In the genomic region with DNA sequence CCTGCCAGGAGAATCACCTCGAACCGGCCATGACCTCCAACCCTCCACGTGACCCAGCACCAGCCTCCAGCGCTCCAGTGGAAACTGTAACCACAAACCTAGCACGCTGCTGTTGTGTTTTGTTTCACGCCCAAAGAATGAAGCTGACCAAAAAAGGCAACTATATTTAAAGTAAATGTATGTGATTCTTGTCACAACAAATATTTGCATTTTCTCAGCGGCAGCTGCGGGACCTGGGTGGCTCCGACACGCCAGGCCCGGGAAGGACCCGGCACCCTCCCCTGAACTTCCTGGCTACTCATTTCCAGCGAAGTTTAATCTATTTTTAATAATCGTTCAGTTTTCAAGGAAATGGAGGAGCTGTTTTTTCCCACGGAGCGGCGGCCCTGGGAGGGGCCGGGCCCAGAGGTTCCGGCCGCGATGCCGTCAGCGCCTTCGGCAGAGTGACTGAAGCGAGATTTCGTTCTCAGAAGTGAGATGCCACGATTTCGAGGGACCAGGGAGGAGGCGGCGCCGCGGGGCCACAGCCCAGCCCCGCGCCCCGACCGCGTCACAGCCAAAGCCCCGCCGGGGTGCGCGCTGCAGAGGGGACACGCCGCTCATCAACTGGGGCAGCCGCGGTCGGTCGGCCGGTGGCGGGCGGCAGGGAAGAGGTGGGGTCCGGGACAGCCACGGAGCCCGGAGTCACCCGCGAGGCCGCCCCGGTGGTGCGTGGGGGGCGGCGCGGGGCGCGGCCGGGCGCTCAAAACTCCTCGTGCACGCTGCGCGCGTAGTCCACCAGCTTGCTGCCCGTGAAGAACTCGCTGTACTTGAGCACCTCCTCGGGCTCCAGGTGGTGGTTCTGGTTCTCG, we compare ENCODE assay signal across 2 cellular contexts.
TF ChIP-seq lines count a peak whose summit lies in the region.

No MANE protein-coding gene starts in this region.

TF ChIP-seq in GM23338, 12 proteins besides CTCF, POLR2A, EP300 and RAD21 (continued from another document):
- TF ChIP-seq, protein P1, sequence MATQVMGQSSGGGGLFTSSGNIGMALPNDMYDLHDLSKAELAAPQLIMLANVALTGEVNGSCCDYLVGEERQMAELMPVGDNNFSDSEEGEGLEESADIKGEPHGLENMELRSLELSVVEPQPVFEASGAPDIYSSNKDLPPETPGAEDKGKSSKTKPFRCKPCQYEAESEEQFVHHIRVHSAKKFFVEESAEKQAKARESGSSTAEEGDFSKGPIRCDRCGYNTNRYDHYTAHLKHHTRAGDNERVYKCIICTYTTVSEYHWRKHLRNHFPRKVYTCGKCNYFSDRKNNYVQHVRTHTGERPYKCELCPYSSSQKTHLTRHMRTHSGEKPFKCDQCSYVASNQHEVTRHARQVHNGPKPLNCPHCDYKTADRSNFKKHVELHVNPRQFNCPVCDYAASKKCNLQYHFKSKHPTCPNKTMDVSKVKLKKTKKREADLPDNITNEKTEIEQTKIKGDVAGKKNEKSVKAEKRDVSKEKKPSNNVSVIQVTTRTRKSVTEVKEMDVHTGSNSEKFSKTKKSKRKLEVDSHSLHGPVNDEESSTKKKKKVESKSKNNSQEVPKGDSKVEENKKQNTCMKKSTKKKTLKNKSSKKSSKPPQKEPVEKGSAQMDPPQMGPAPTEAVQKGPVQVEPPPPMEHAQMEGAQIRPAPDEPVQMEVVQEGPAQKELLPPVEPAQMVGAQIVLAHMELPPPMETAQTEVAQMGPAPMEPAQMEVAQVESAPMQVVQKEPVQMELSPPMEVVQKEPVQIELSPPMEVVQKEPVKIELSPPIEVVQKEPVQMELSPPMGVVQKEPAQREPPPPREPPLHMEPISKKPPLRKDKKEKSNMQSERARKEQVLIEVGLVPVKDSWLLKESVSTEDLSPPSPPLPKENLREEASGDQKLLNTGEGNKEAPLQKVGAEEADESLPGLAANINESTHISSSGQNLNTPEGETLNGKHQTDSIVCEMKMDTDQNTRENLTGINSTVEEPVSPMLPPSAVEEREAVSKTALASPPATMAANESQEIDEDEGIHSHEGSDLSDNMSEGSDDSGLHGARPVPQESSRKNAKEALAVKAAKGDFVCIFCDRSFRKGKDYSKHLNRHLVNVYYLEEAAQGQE (IDR thresholded peaks at IDR 0.05; ENCODE audit: unreplicated experiment): no peak
- TF ChIP-seq ZNF114 (CRISPR knock-in tag; IDR thresholded peaks at IDR 0.05) (no peak), JUNB (IDR thresholded peaks at IDR 0.05; ENCODE audit: unreplicated experiment) (no peak), CREB1 (CRISPR knock-in tag; IDR thresholded peaks at IDR 0.05; ENCODE audit: low read depth) (no peak)
TF ChIP-seq in GM23338: peak in this region for 0.

TF ChIP-seq in HEK293T, 16 proteins besides CTCF, POLR2A, EP300 and RAD21 (continued from another document):
- no peak for TF ChIP-seq PKNOX1 (IDR thresholded peaks at IDR 0.05)
